ENCODE assay signal across 13 cellular contexts in the genomic region with DNA sequence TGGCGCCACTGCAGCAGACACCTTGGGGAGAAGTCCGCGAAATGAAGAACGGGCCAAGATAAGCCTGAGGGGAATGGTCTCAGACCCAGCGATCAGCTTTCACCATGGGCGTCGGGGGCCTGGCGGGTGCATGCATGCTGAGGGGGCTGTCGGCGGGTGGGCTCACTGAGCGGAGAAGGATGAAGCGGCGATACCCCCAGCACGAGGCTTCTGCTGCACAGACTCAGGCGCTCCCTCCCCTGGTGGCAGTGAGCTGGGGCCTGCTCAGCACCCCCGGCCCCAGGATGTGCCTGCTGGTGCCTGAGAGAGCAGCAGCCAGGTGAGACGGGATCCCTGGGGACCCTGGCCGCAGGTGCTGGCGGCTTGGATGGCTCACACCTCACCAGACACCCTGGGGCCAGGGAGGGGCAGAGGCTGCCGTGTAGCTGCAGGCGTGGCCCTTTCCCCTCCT. TPM values are rescaled to one million over a fixed set of nuclear protein-coding genes. Genes with fewer than 3 reads are reported as not detected.
DNase-seq lines count a peak whose midpoint lies in the region; ATAC-seq and TF ChIP-seq lines count a peak whose summit lies in the region.
"Had no signal": no experiment of that assay in that cellular context is flagged by ENCODE, and none has a peak within 500 bp of the region (broad histone marks: within the 10 kb centered on the region; RNA-seq: fewer than 3 reads in every experiment).

No MANE protein-coding gene starts in this region.

- H3K9ac ChIP-seq in Karpas-422 (ENCODE audit: low read length), result peak overlapping the region; percentile 65

- H4K20me1 ChIP-seq in Karpas-422 (ENCODE audit: insufficient read depth, low read depth, low read length), result no peaks in the 10 kb centered on the region

- H3K4me1 ChIP-seq in Karpas-422 (ENCODE audit: low read length), result peaks cover 33% of the 10 kb centered on the region
- H3K4me1 ChIP-seq in lower lobe of right lung, result no peaks in the 10 kb centered on the region
- H3K4me1 ChIP-seq in left lung, result no peaks in the 10 kb centered on the region
- H3K4me1 ChIP-seq: body of pancreas had no signal

- H3K9me2 ChIP-seq in Karpas-422 (replicated peaks; ENCODE audit: insufficient read depth, low read length), result no peaks in the 10 kb centered on the region

- H3K27me3 ChIP-seq in Karpas-422 (ENCODE audit: low read length), result no peaks in the 10 kb centered on the region
- no peaks in the 10 kb centered on the region for H3K27me3 ChIP-seq in lower lobe of right lung (ENCODE audit: low read depth)
- no peaks in the 10 kb centered on the region for H3K27me3 ChIP-seq in left lung
- H3K27me3 ChIP-seq: body of pancreas had no signal

- peak overlapping the region; percentile 96 for H3K27ac ChIP-seq in Karpas-422 (ENCODE audit: low read length)
- H3K27ac ChIP-seq in lower lobe of right lung, result no peak overlapping the region
- no peak overlapping the region for H3K27ac ChIP-seq in left lung
- H3K27ac ChIP-seq: body of pancreas, thoracic aorta had no signal

- peak; percentile 48 for ATAC-seq in GM18861 (IDR thresholded peaks at IDR 0.05; ENCODE audit: unreplicated experiment)
- ATAC-seq in GM21576 (IDR thresholded peaks at IDR 0.05; ENCODE audit: unreplicated experiment), result peak; percentile 32
- no peak for ATAC-seq in lower lobe of right lung
- ATAC-seq in left lobe of liver, result no peak
- ATAC-seq in left lung, result no peak
- ATAC-seq: body of pancreas had no signal

- H3K79me2 ChIP-seq in Karpas-422 (ENCODE audit: low read length), result peaks cover 23% of the 10 kb centered on the region

- H3K4me3 ChIP-seq in Karpas-422 (ENCODE audit: low read length), result peak overlapping the region; percentile 58
- no peak overlapping the region for H3K4me3 ChIP-seq in lower lobe of right lung
- no peak overlapping the region for H3K4me3 ChIP-seq in left lung
- H3K4me3 ChIP-seq: body of pancreas, thoracic aorta had no signal

- intact Hi-C loops in lower lobe of right lung (cut with DNase I) (no loop called here), left lung (cut with DNase I) (no loop called here)

- peak; percentile 96 for DNase-seq in Karpas-422
- DNase-seq in lower lobe of right lung, result peak; percentile 36
- DNase-seq in HT-29 (ENCODE audit: low spot score), result no peak
- DNase-seq in left lobe of liver (ENCODE audit: low spot score), result no peak
- no peak for DNase-seq in GOT3 (lab: John Stamatoyannopoulos, UW)
- DNase-seq in left lung, result no peak
- DNase-seq: body of pancreas; erythroblast; NCI-H510A; stimulated activated CD4-positive, alpha-beta T cell treated with anti-CD3 and anti-CD28 coated beads, Interleukin-1b, Interleukin-23, amount 100 ng/mL, for 48 hours had no signal

- TF ChIP-seq CTCF in lower lobe of right lung (IDR thresholded peaks at IDR 0.05) (no peak), left lung (IDR thresholded peaks at IDR 0.05) (no peak)

- no peak overlapping the region for H2AFZ ChIP-seq in Karpas-422 (ENCODE audit: low read length)

- H3K36me3 ChIP-seq in Karpas-422 (ENCODE audit: insufficient read depth, low read length) (peaks cover 51% of the 10 kb centered on the region), lower lobe of right lung (peaks cover 45% of the 10 kb centered on the region), left lung (peaks cover 0 to 75% of the 10 kb centered on the region in 2 donors)

- H3K9me3 ChIP-seq in Karpas-422 (ENCODE audit: low read length) (peaks cover 9% of the 10 kb centered on the region), lower lobe of right lung (no peaks in the 10 kb centered on the region), left lung (no peaks in the 10 kb centered on the region)
- H3K9me3 ChIP-seq: body of pancreas, thoracic aorta had no signal

- peak overlapping the region; percentile 77 for H3K4me2 ChIP-seq in Karpas-422 (ENCODE audit: low read depth, low read length, poor library complexity, severe bottlenecking)

RNA-seq across cellular contexts. Expression of gene CEP72, which starts 31.2 kb away (rescaled TPM):
- 14.6 and 22.8 TPM in 2 replicates for total RNA-seq in Karpas-422 (2014; rRNA removed; shearing (Covaris generic); ENCODE audit: low replicate concordance)
- total RNA-seq in lower lobe of right lung (10.6 TPM), left lobe of liver (4.7 TPM), left lung (10 to 100 TPM in 1 of 2 donors, 1 to 10 TPM in 1; 5.5 to 13.1 TPM)
- total RNA-seq in HT-29 (2014; rRNA removed; shearing (Covaris generic)), result 31.5 and 42.4 TPM in 2 replicates

RNA-seq across cellular contexts. Expression of gene TPPP, which starts 49.8 kb away (rescaled TPM):
- 1.6 and 1.8 TPM in 2 replicates for total RNA-seq in Karpas-422 (2014; rRNA removed; shearing (Covaris generic); ENCODE audit: low replicate concordance)
- 16.2 TPM for total RNA-seq in lower lobe of right lung
- total RNA-seq in HT-29 (2014; rRNA removed; shearing (Covaris generic)), result 20.7 and 21.7 TPM in 2 replicates
- total RNA-seq in left lobe of liver, result 4.1 TPM
- total RNA-seq in left lung, result 10 to 100 TPM in 1 of 2 donors, 1 to 10 TPM in 1; 9.6 to 14.4 TPM

Comparison
In these comparisons a context has a peak if more than half of its experiments do, and no peak if none do; other contexts are left out.
1. ATAC-seq: peak in GM18861 (single experiment) and GM21576 (single experiment); none in lower lobe of right lung (0 of 2), left lobe of liver (single experiment) and left lung (single experiment).
2. DNase-seq: peak in Karpas-422 (single experiment) and lower lobe of right lung (single experiment); none in HT-29 (single experiment), left lobe of liver (single experiment), GOT3 (single experiment) and left lung (0 of 2).